In the genomic region with DNA sequence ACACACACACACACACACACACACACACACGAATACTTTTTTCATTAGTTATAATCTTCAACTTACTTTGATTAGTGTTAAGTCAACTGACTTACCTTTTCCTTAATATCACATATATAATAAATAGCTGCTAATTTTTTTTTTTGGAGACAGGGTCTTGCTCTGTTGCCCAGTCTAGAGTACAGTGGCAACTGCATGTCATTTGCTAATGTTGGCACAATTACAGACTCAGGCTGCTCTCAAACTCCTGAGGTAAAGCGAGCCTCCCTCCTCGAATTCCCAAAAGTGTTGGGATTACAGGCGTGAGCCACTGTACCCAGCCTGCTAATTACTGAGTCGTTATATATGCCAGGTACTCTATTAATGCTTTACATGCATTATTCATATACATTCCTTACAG, we compare ENCODE assay signal across 39 cellular contexts. TPM values are rescaled to one million over a fixed set of nuclear protein-coding genes. Genes with fewer than 3 reads are reported as not detected.
"Had no signal": no experiment of that assay in that cellular context is flagged by ENCODE, and none has a peak within 500 bp of the region (broad histone marks: within the 10 kb centered on the region; RNA-seq: fewer than 3 reads in every experiment).

No MANE protein-coding gene starts in this region.

- H3K4me1 ChIP-seq: adrenal gland, esophagus squamous epithelium, gastroesophageal sphincter had no signal

- H3K4me3 Mint-ChIP-seq: activated CD4-positive, alpha-beta memory T cell treated with anti-CD3 and anti-CD28 coated beads for 36 hours; activated CD4-positive, alpha-beta T cell treated with anti-CD3 and anti-CD28 coated beads for 36 hours; activated CD4-positive, alpha-beta T cell treated with anti-CD3 and anti-CD28 coated beads, Interleukin-2, amount 10 ng/mL, durations not matched to agents 24 days and 14 days; activated CD8-positive, alpha-beta memory T cell treated with anti-CD3 and anti-CD28 coated beads, Interleukin-2, amount 10 ng/mL, durations not matched to agents 7 days and 5 days; activated CD8-positive, alpha-beta T cell treated with anti-CD3 and anti-CD28 coated beads, Interleukin-2, amount 10 ng/mL, durations not matched to agents 7 days and 5 days; activated naive CD4-positive, alpha-beta T cell treated with anti-CD3 and anti-CD28 coated beads for 36 hours; activated naive CD4-positive, alpha-beta T cell treated with anti-CD3 and anti-CD28 coated beads, Interleukin-2, amount 50 U/mL, for 24 hours; activated naive CD8-positive, alpha-beta T cell treated with anti-CD3 and anti-CD28 coated beads for 36 hours; activated naive CD8-positive, alpha-beta T cell treated with anti-CD3 and anti-CD28 coated beads, Interleukin-2, amount 50 U/mL, for 24 hours; activated T-helper 1 cell treated with anti-CD3 and anti-CD28 coated beads, Interleukin-12 subunit alpha, Interleukin-12 subunit beta, Interleukin-2, Interleukin-4 antibody, amounts not matched to agents 30 ng/mL and 10 ng/mL and 1 ng/mL, durations not matched to agents 14 hours and 24 hours and 36 hours; effector memory CD8-positive, alpha-beta T cell; T-helper 17 cell; T-helper 2 cell treated with Interferon-gamma antibody and Interleukin-4, amounts not matched to agents 5 μg/mL and 100 μg/mL, for 36 hours had no signal

- H3K27ac ChIP-seq: adrenal gland, esophagus squamous epithelium, gastroesophageal sphincter, WERI-Rb-1 had no signal

- H3K4me3 ChIP-seq: adrenal gland, body of pancreas, esophagus squamous epithelium, gastroesophageal sphincter had no signal

- H3K36me3 ChIP-seq: adrenal gland, esophagus squamous epithelium, gastroesophageal sphincter had no signal

- ATAC-seq: activated CD4-positive, alpha-beta T cell treated with anti-CD3 and anti-CD28 coated beads for 36 hours; activated CD8-positive, alpha-beta memory T cell treated with anti-CD3 and anti-CD28 coated beads, Interleukin-2, amount 10 ng/mL, durations not matched to agents 7 days and 5 days; activated CD8-positive, alpha-beta T cell treated with anti-CD3 and anti-CD28 coated beads, Interleukin-2, amount 10 ng/mL, durations not matched to agents 7 days and 5 days; activated naive CD8-positive, alpha-beta T cell treated with anti-CD3 and anti-CD28 coated beads, Interleukin-2, amount 50 U/mL, for 24 hours; effector memory CD8-positive, alpha-beta T cell; gastroesophageal sphincter; T-helper 17 cell had no signal

- H3K27me3 ChIP-seq: adrenal gland, body of pancreas, esophagus squamous epithelium, gastroesophageal sphincter had no signal

- FAIRE-seq: colon, endothelial cell of umbilical vein had no signal

- H3K4me1 Mint-ChIP-seq: activated CD4-positive, alpha-beta T cell treated with anti-CD3 and anti-CD28 coated beads for 36 hours; activated CD4-positive, alpha-beta T cell treated with anti-CD3 and anti-CD28 coated beads, Interleukin-2, amount 10 ng/mL, durations not matched to agents 24 days and 14 days; activated CD8-positive, alpha-beta memory T cell treated with anti-CD3 and anti-CD28 coated beads, Interleukin-2, amount 10 ng/mL, durations not matched to agents 7 days and 5 days; activated naive CD4-positive, alpha-beta T cell treated with anti-CD3 and anti-CD28 coated beads, Interleukin-2, amount 50 U/mL, for 24 hours; activated naive CD8-positive, alpha-beta T cell treated with anti-CD3 and anti-CD28 coated beads for 36 hours; activated naive CD8-positive, alpha-beta T cell treated with anti-CD3 and anti-CD28 coated beads, Interleukin-2, amount 50 U/mL, for 24 hours; T-helper 17 cell had no signal

- H3K9me3 ChIP-seq: adrenal gland, body of pancreas, esophagus squamous epithelium, gastroesophageal sphincter had no signal

- DNase-seq: activated CD4-positive, alpha-beta memory T cell treated with anti-CD3 and anti-CD28 coated beads for 36 hours; activated CD4-positive, alpha-beta T cell treated with anti-CD3 and anti-CD28 coated beads for 36 hours; activated CD4-positive, alpha-beta T cell treated with anti-CD3 and anti-CD28 coated beads, Interleukin-2, amount 10 ng/mL, durations not matched to agents 24 days and 14 days; activated CD4-positive, CD25-positive, alpha-beta regulatory T cell; activated CD4-positive, CD25-positive, alpha-beta regulatory T cell treated with anti-CD3 and anti-CD28 coated beads, Interleukin-2, amount 50 U/mL, for 72 hours; activated CD8-positive, alpha-beta memory T cell treated with anti-CD3 and anti-CD28 coated beads, Interleukin-2, amount 10 ng/mL, durations not matched to agents 7 days and 5 days; activated CD8-positive, alpha-beta memory T cell treated with anti-CD3 and anti-CD28 coated beads, Interleukin-2, amount 50 U/mL, for 4 hours; activated CD8-positive, alpha-beta T cell treated with anti-CD3 and anti-CD28 coated beads, Interleukin-2, amount 10 ng/mL, durations not matched to agents 7 days and 5 days; activated effector memory CD4-positive, alpha-beta T cell treated with anti-CD3 and anti-CD28 coated beads, Interleukin-2, amount 50 U/mL, for 16 hours; activated naive CD4-positive, alpha-beta T cell treated with anti-CD3 and anti-CD28 coated beads for 36 hours; activated naive CD8-positive, alpha-beta T cell treated with anti-CD3 and anti-CD28 coated beads for 36 hours; activated naive CD8-positive, alpha-beta T cell treated with anti-CD3 and anti-CD28 coated beads, Interleukin-2, amount 50 U/mL, for 24 hours; activated T-cell treated with anti-CD3 and anti-CD28 coated beads, Interleukin-2, amount 50 U/mL, for 1 hour; activated T-cell treated with anti-CD3 and anti-CD28 coated beads, Interleukin-2, amount 50 U/mL, for 48 hours; adrenal gland; amygdala; aorta; body of pancreas; caudate nucleus; cortex of kidney; dermis blood vessel endothelial cell; effector CD4-positive, alpha-beta T cell; effector memory CD8-positive, alpha-beta T cell; esophagus squamous epithelium; foreskin melanocyte; head of caudate nucleus; T-helper 17 cell; T1000; WERI-Rb-1 had no signal

- H3K27ac Mint-ChIP-seq: activated CD4-positive, alpha-beta memory T cell treated with anti-CD3 and anti-CD28 coated beads for 36 hours; activated CD4-positive, alpha-beta T cell treated with anti-CD3 and anti-CD28 coated beads for 36 hours; activated CD4-positive, alpha-beta T cell treated with anti-CD3 and anti-CD28 coated beads, Interleukin-2, amount 10 ng/mL, durations not matched to agents 24 days and 14 days; activated CD8-positive, alpha-beta memory T cell treated with anti-CD3 and anti-CD28 coated beads, Interleukin-2, amount 10 ng/mL, durations not matched to agents 7 days and 5 days; activated CD8-positive, alpha-beta T cell treated with anti-CD3 and anti-CD28 coated beads, Interleukin-2, amount 10 ng/mL, durations not matched to agents 7 days and 5 days; activated naive CD4-positive, alpha-beta T cell treated with anti-CD3 and anti-CD28 coated beads for 36 hours; activated naive CD4-positive, alpha-beta T cell treated with anti-CD3 and anti-CD28 coated beads, Interleukin-2, amount 50 U/mL, for 24 hours; activated naive CD8-positive, alpha-beta T cell treated with anti-CD3 and anti-CD28 coated beads for 36 hours; activated naive CD8-positive, alpha-beta T cell treated with anti-CD3 and anti-CD28 coated beads, Interleukin-2, amount 50 U/mL, for 24 hours; activated T-helper 1 cell treated with anti-CD3 and anti-CD28 coated beads, Interleukin-12 subunit alpha, Interleukin-12 subunit beta, Interleukin-2, Interleukin-4 antibody, amounts not matched to agents 30 ng/mL and 10 ng/mL and 1 ng/mL, durations not matched to agents 14 hours and 24 hours and 36 hours; activated T-helper 2 cell treated with anti-CD3 and anti-CD28 coated beads, Interferon-gamma antibody, Interleukin-2, Interleukin-4, amounts not matched to agents 10 μg/mL and 5 μg/mL and 100 μg/mL, durations not matched to agents 14 hours and 24 hours and 36 hours; effector memory CD8-positive, alpha-beta T cell; T-helper 17 cell; T-helper 2 cell treated with Interferon-gamma antibody and Interleukin-4, amounts not matched to agents 5 μg/mL and 100 μg/mL, for 36 hours had no signal

- H3K27me3 Mint-ChIP-seq: activated CD4-positive, alpha-beta memory T cell treated with anti-CD3 and anti-CD28 coated beads for 36 hours; activated CD4-positive, alpha-beta T cell treated with anti-CD3 and anti-CD28 coated beads for 36 hours; activated CD4-positive, alpha-beta T cell treated with anti-CD3 and anti-CD28 coated beads, Interleukin-2, amount 10 ng/mL, durations not matched to agents 24 days and 14 days; activated CD8-positive, alpha-beta memory T cell treated with anti-CD3 and anti-CD28 coated beads, Interleukin-2, amount 10 ng/mL, durations not matched to agents 7 days and 5 days; activated naive CD4-positive, alpha-beta T cell treated with anti-CD3 and anti-CD28 coated beads, Interleukin-2, amount 50 U/mL, for 24 hours; activated naive CD8-positive, alpha-beta T cell treated with anti-CD3 and anti-CD28 coated beads for 36 hours; activated naive CD8-positive, alpha-beta T cell treated with anti-CD3 and anti-CD28 coated beads, Interleukin-2, amount 50 U/mL, for 24 hours; effector memory CD8-positive, alpha-beta T cell; T-helper 17 cell had no signal

- H3K9me3 Mint-ChIP-seq: activated CD4-positive, alpha-beta memory T cell treated with anti-CD3 and anti-CD28 coated beads for 36 hours; activated CD4-positive, alpha-beta T cell treated with anti-CD3 and anti-CD28 coated beads, Interleukin-2, amount 10 ng/mL, durations not matched to agents 24 days and 14 days; activated naive CD4-positive, alpha-beta T cell treated with anti-CD3 and anti-CD28 coated beads for 36 hours; activated naive CD4-positive, alpha-beta T cell treated with anti-CD3 and anti-CD28 coated beads, Interleukin-2, amount 50 U/mL, for 24 hours; activated naive CD8-positive, alpha-beta T cell treated with anti-CD3 and anti-CD28 coated beads for 36 hours; activated naive CD8-positive, alpha-beta T cell treated with anti-CD3 and anti-CD28 coated beads, Interleukin-2, amount 50 U/mL, for 24 hours; activated T-helper 1 cell treated with anti-CD3 and anti-CD28 coated beads, Interleukin-12 subunit alpha, Interleukin-12 subunit beta, Interleukin-2, Interleukin-4 antibody, amounts not matched to agents 30 ng/mL and 10 ng/mL and 1 ng/mL, durations not matched to agents 14 hours and 24 hours and 36 hours; activated T-helper 2 cell treated with anti-CD3 and anti-CD28 coated beads, Interferon-gamma antibody, Interleukin-2, Interleukin-4, amounts not matched to agents 10 μg/mL and 5 μg/mL and 100 μg/mL, durations not matched to agents 14 hours and 24 hours and 36 hours; effector memory CD8-positive, alpha-beta T cell; T-helper 2 cell treated with Interferon-gamma antibody and Interleukin-4, amounts not matched to agents 5 μg/mL and 100 μg/mL, for 36 hours had no signal

RNA-seq across cellular contexts. Expression of a gene that starts 20.8 kb away (rescaled TPM):
- total RNA-seq: activated CD4-positive, alpha-beta T cell treated with anti-CD3 and anti-CD28 coated beads, Interleukin-2, amount 10 ng/mL, durations not matched to agents 24 days and 14 days; activated CD8-positive, alpha-beta memory T cell treated with anti-CD3 and anti-CD28 coated beads for 36 hours; activated CD8-positive, alpha-beta memory T cell treated with anti-CD3 and anti-CD28 coated beads, Interleukin-2, amount 10 ng/mL, durations not matched to agents 7 days and 5 days; activated CD8-positive, alpha-beta T cell treated with anti-CD3 and anti-CD28 coated beads, Interleukin-2, amount 10 ng/mL, durations not matched to agents 7 days and 5 days; activated naive CD4-positive, alpha-beta T cell treated with anti-CD3 and anti-CD28 coated beads for 36 hours; activated naive CD8-positive, alpha-beta T cell treated with anti-CD3 and anti-CD28 coated beads for 36 hours; activated T-helper 1 cell treated with anti-CD3 and anti-CD28 coated beads, Interleukin-12 subunit alpha, Interleukin-12 subunit beta, Interleukin-2, Interleukin-4 antibody, amounts not matched to agents 30 ng/mL and 10 ng/mL and 1 ng/mL, durations not matched to agents 14 hours and 24 hours and 36 hours; activated T-helper 2 cell treated with anti-CD3 and anti-CD28 coated beads, Interferon-gamma antibody, Interleukin-2, Interleukin-4, amounts not matched to agents 10 μg/mL and 5 μg/mL and 100 μg/mL, durations not matched to agents 14 hours and 24 hours and 36 hours; fibroblast of lung; fibroblast of villous mesenchyme had no signal
